ENCODE assay signal across 1 cellular context in genomic region chr5:174419523-174420132, GRCh38.
A peak's percentile ranks its signal among the peaks of the same experiment; 100 is the strongest.
TF ChIP-seq lines count a peak whose summit lies in the region.

No MANE protein-coding gene starts in this region.

TF ChIP-seq in HepG2, 621 proteins besides CTCF, POLR2A, EP300 and RAD21 (continued from another document):
- TF ChIP-seq AKNA (CRISPR knock-in tag; IDR thresholded peaks at IDR 0.05; ENCODE audit: borderline replicate concordance) (no peak), GZF1 (CRISPR knock-in tag; IDR thresholded peaks at IDR 0.05) (no peak), ZNF431 (CRISPR knock-in tag; IDR thresholded peaks at IDR 0.05; ENCODE audit: borderline replicate concordance, low read depth) (no peak), ZNF256 (CRISPR knock-in tag; conservative IDR thresholded peaks at IDR 0.05) (no peak), TAF1 (CRISPR knock-in tag; IDR thresholded peaks at IDR 0.05) (no peak), ZKSCAN1 (IDR thresholded peaks at IDR 0.05; ENCODE audit: low read length) (no peak), STAG1 (CRISPR knock-in tag; IDR thresholded peaks at IDR 0.05) (peak; percentile 91)
